Comparison of ENCODE assay signal across 9 cellular contexts in genomic region chr2:85998071-85998991, GRCh38.
DNase-seq lines count a peak whose midpoint lies in the region; ATAC-seq and TF ChIP-seq lines count a peak whose summit lies in the region.
"Had no signal": no experiment of that assay in that cellular context is flagged by ENCODE, and none has a peak within 500 bp of the region (broad histone marks: within the 10 kb centered on the region; RNA-seq: fewer than 3 reads in every experiment).

No MANE protein-coding gene starts in this region.

- peaks cover 4% of the 10 kb centered on the region for H3K9me3 Mint-ChIP-seq in activated naive CD8-positive, alpha-beta T cell treated with anti-CD3 and anti-CD28 coated beads for 36 hours

- H3K4me1 Mint-ChIP-seq in activated naive CD8-positive, alpha-beta T cell treated with anti-CD3 and anti-CD28 coated beads for 36 hours = peaks cover 63% of the 10 kb centered on the region

- DNase-seq in HFF-Myc (ENCODE audit: extremely low read depth, low read depth) = peak; percentile 51
- DNase-seq in activated naive CD8-positive, alpha-beta T cell treated with anti-CD3 and anti-CD28 coated beads for 36 hours = peak; percentile 38
- DNase-seq in islet precursor cell = peak; percentile 76
- DNase-seq in DMS79 (lab: John Stamatoyannopoulos, UW) = no peak
- no peak for DNase-seq in COR-L47 (lab: John Stamatoyannopoulos, UW)
- DNase-seq in NCI-H748 treated with DMSO at 0.1 percent for 48 hours (lab: John Stamatoyannopoulos, UW) = no peak

- H3K9ac ChIP-seq in subcutaneous abdominal adipose tissue (ENCODE audit: low read length in 5 of 5) = peak overlapping the region in 4 of 5 donors; percentile 7 to 71 (median 38)

- no peaks in the 10 kb centered on the region for H3K27me3 Mint-ChIP-seq in activated naive CD8-positive, alpha-beta T cell treated with anti-CD3 and anti-CD28 coated beads for 36 hours

- no peak for TF ChIP-seq CTCF in HFF-Myc (IDR thresholded peaks at IDR 0.05; ENCODE audit: low read depth, low read length, missing control alignments)

- H3K4me3 ChIP-seq in HFF-Myc (replicated peaks; ENCODE audit: low read depth, low read length) = peak overlapping the region; percentile 13; the same call in 1 of the 2 replicates
- peak overlapping the region in 3 of 5 donors; percentile 12 to 41 (median 30) for H3K4me3 ChIP-seq in subcutaneous abdominal adipose tissue (ENCODE audit: low read depth in 1 of 5, low read length in 5 of 5)

- H3K36me3 Mint-ChIP-seq in activated naive CD8-positive, alpha-beta T cell treated with anti-CD3 and anti-CD28 coated beads for 36 hours = peaks cover 4% of the 10 kb centered on the region

- peak overlapping the region; percentile 22 for H3K4me3 Mint-ChIP-seq in activated naive CD8-positive, alpha-beta T cell treated with anti-CD3 and anti-CD28 coated beads for 36 hours

- H3K27ac Mint-ChIP-seq in activated naive CD8-positive, alpha-beta T cell treated with anti-CD3 and anti-CD28 coated beads for 36 hours = peak overlapping the region; percentile 89

- H3K36me3 ChIP-seq in subcutaneous abdominal adipose tissue (ENCODE audit: control insufficient read depth in 5 of 5, insufficient read depth in 5 of 5, low read length in 5 of 5) = no peaks in the 10 kb centered on the region

- peak overlapping the region; percentile 87 for H3K27ac ChIP-seq in subcutaneous abdominal adipose tissue (ENCODE audit: low read depth, low read length)
- H3K27ac ChIP-seq: epithelial cell of prostate had no signal

- H3K27me3 ChIP-seq in subcutaneous abdominal adipose tissue (ENCODE audit: control insufficient read depth in 5 of 5, insufficient read depth in 4 of 5, low read length in 5 of 5) = no peaks in the 10 kb centered on the region

- no peaks in the 10 kb centered on the region for H3K9me3 ChIP-seq in subcutaneous abdominal adipose tissue (ENCODE audit: control insufficient read depth in 5 of 5, low read length in 5 of 5)

- ATAC-seq in GM19452 (IDR thresholded peaks at IDR 0.05; ENCODE audit: unreplicated experiment) = no peak

- H3K4me1 ChIP-seq in subcutaneous abdominal adipose tissue (ENCODE audit: control insufficient read depth in 5 of 5, insufficient read depth in 5 of 5, low read length in 5 of 5) = peaks cover 14 to 75% (median 71%) of the 10 kb centered on the region in 5 donors

Comparison
In these comparisons a context has a peak if more than half of its experiments do, and no peak if none do; other contexts are left out.
1. DNase-seq: peak in HFF-Myc (single experiment), activated naive CD8-positive, alpha-beta T cell treated with anti-CD3 and anti-CD28 coated beads for 36 hours (single experiment) and islet precursor cell (single experiment); none in DMS79 (single experiment), COR-L47 (single experiment) and NCI-H748 treated with DMSO at 0.1 percent for 48 hours (single experiment).